In genomic region chr1:53071167-53071865, GRCh38 we compare ENCODE assay signal across 29 cellular contexts. TPM values are rescaled to one million over a fixed set of nuclear protein-coding genes. Genes with fewer than 3 reads are reported as not detected.
DNase-seq lines count a peak whose midpoint lies in the region; ATAC-seq and TF ChIP-seq lines count a peak whose summit lies in the region.
"Had no signal": no experiment of that assay in that cellular context is flagged by ENCODE, and none has a peak within 500 bp of the region (broad histone marks: within the 10 kb centered on the region; RNA-seq: fewer than 3 reads in every experiment).

No MANE protein-coding gene starts in this region.

- H3K4me3 Mint-ChIP-seq in activated naive CD4-positive, alpha-beta T cell treated with anti-CD3 and anti-CD28 coated beads for 36 hours = no peak overlapping the region
- no peak overlapping the region for H3K4me3 Mint-ChIP-seq in type B pancreatic cell
- H3K4me3 Mint-ChIP-seq: activated CD8-positive, alpha-beta memory T cell treated with anti-CD3 and anti-CD28 coated beads, Interleukin-2, amount 10 ng/mL, durations not matched to agents 7 days and 5 days; memory B cell had no signal

- CTCF ChIA-PET in activated naive CD4-positive, alpha-beta T cell treated with anti-CD3 and anti-CD28 coated beads for 36 hours (lab: Charles Lee) = no interaction called here

- no peaks in the 10 kb centered on the region for H3K9me3 Mint-ChIP-seq in activated naive CD4-positive, alpha-beta T cell treated with anti-CD3 and anti-CD28 coated beads for 36 hours
- no peaks in the 10 kb centered on the region for H3K9me3 Mint-ChIP-seq in type B pancreatic cell
- H3K9me3 Mint-ChIP-seq: memory B cell had no signal

- peaks cover 0 to 25% (median 0%) of the 10 kb centered on the region in 3 experiments for H3K27me3 ChIP-seq in neuronal stem cell (ENCODE audit: control insufficient read depth in 3 of 3, insufficient read depth in 3 of 3, low read depth in 1 of 3, low read length in 3 of 3)
- H3K27me3 ChIP-seq: BLaER1, vagina had no signal

- no peak overlapping the region for H4K8ac ChIP-seq in neuronal stem cell (ENCODE audit: low read depth, low read length)

- ATAC-seq in Right ventricle myocardium superior (ENCODE audit: poor library complexity) (no peak), HG03442 (IDR thresholded peaks at IDR 0.05; ENCODE audit: unreplicated experiment) (no peak)
- ATAC-seq: activated CD8-positive, alpha-beta memory T cell treated with anti-CD3 and anti-CD28 coated beads, Interleukin-2, amount 10 ng/mL, durations not matched to agents 7 days and 5 days; esophagus mucosa had no signal

- H2BK15ac ChIP-seq in neuronal stem cell (ENCODE audit: low read length) = no peak overlapping the region

- DNase-seq in activated naive CD4-positive, alpha-beta T cell treated with anti-CD3 and anti-CD28 coated beads for 36 hours = peak; percentile 2
- DNase-seq in activated naive CD4-positive, alpha-beta T cell (lab: John Stamatoyannopoulos, UW) = no peak
- DNase-seq in Right ventricle myocardium superior (peak; percentile 36), neuronal stem cell (ENCODE audit: low spot score) (no peak), type B pancreatic cell (ENCODE audit: extremely low spot score, unreplicated experiment) (peak; percentile 64), GM13976 (ENCODE audit: low spot score) (no peak), RPMI8226 (no peak)
- DNase-seq: activated CD4-positive, alpha-beta T cell treated with anti-CD3 and anti-CD28 coated beads for 48 hours; activated CD8-positive, alpha-beta memory T cell treated with anti-CD3 and anti-CD28 coated beads, Interleukin-2, amount 10 ng/mL, durations not matched to agents 7 days and 5 days; activated gamma-delta T cell; amygdala; caudate nucleus; foreskin melanocyte; GOT3; hypothalamus; IMR-90; NCI-H1105 treated with DMSO at 0.1 percent for 48 hours; NCI-H2081 treated with DMSO at 0.1 percent for 48 hours; NCI-H446 treated with DMSO at 0.1 percent for 48 hours; occipital lobe; OCI-M1; SHP77 had no signal

- H3K4me2 ChIP-seq in neuronal stem cell (ENCODE audit: insufficient read depth, low read length, poor library complexity, severe bottlenecking) = no peak overlapping the region
- H3K4me2 ChIP-seq: BLaER1 had no signal

- in situ Hi-C loops in GM13976 (cut with MboI; ENCODE audit: low sequenced_read_pairs, unreplicated experiment) = no loop called here

- no peaks in the 10 kb centered on the region for H3K27me3 Mint-ChIP-seq in activated naive CD4-positive, alpha-beta T cell treated with anti-CD3 and anti-CD28 coated beads for 36 hours (ENCODE audit: low read depth)
- no peaks in the 10 kb centered on the region for H3K27me3 Mint-ChIP-seq in type B pancreatic cell
- H3K27me3 Mint-ChIP-seq: activated CD8-positive, alpha-beta memory T cell treated with anti-CD3 and anti-CD28 coated beads, Interleukin-2, amount 10 ng/mL, durations not matched to agents 7 days and 5 days had no signal

- no peak overlapping the region for H4K91ac ChIP-seq in neuronal stem cell (ENCODE audit: low read depth, low read length, poor library complexity)

- no peak overlapping the region for H2BK12ac ChIP-seq in neuronal stem cell (ENCODE audit: low read length)

- no peak overlapping the region for H3K4ac ChIP-seq in neuronal stem cell (ENCODE audit: low read length)

- no peak overlapping the region for H3K27ac ChIP-seq in neuronal stem cell (replicated peaks; ENCODE audit: low read length)
- H3K27ac ChIP-seq: BLaER1, vagina had no signal

- H3K36me3 Mint-ChIP-seq in activated naive CD4-positive, alpha-beta T cell treated with anti-CD3 and anti-CD28 coated beads for 36 hours (ENCODE audit: low read depth) = no peaks in the 10 kb centered on the region
- H3K36me3 Mint-ChIP-seq in type B pancreatic cell = no peaks in the 10 kb centered on the region
- H3K36me3 Mint-ChIP-seq: activated CD8-positive, alpha-beta memory T cell treated with anti-CD3 and anti-CD28 coated beads, Interleukin-2, amount 10 ng/mL, durations not matched to agents 7 days and 5 days; memory B cell had no signal

- WGBS in neuronal stem cell (ENCODE audit: extremely low coverage in 2 of 2, insufficient read length in 2 of 2, insufficient replicate concordance in 1 of 2), 2 donors = no CpG with 5 or more reads among the region's 17 CpGs

- H3K4me1 Mint-ChIP-seq in activated naive CD4-positive, alpha-beta T cell treated with anti-CD3 and anti-CD28 coated beads for 36 hours (ENCODE audit: low read depth) = no peaks in the 10 kb centered on the region
- H3K4me1 Mint-ChIP-seq in type B pancreatic cell (ENCODE audit: unreplicated experiment) = no peaks in the 10 kb centered on the region
- H3K4me1 Mint-ChIP-seq: activated CD8-positive, alpha-beta memory T cell treated with anti-CD3 and anti-CD28 coated beads, Interleukin-2, amount 10 ng/mL, durations not matched to agents 7 days and 5 days; memory B cell had no signal

- no peak overlapping the region for H3K9ac ChIP-seq in neuronal stem cell (ENCODE audit: low read depth, low read length, poor library complexity)
- H3K9ac ChIP-seq: BLaER1 had no signal

- H3K23ac ChIP-seq in neuronal stem cell (ENCODE audit: low read depth, low read length, poor library complexity) = peak overlapping the region; percentile 60

- intact Hi-C loops in activated naive CD4-positive, alpha-beta T cell treated with anti-CD3 and anti-CD28 coated beads for 36 hours (cut with micrococcal nuclease) = no loop called here
- intact Hi-C loops in Right ventricle myocardium superior (cut with DNase I) = no loop called here

- H3K4me1 ChIP-seq in neuronal stem cell (ENCODE audit: control insufficient read depth in 2 of 2, insufficient read depth in 1 of 2, low read depth in 1 of 2, low read length in 2 of 2) = peaks cover 9 to 18% of the 10 kb centered on the region in 2 donors
- H3K4me1 ChIP-seq: BLaER1, Caco-2, vagina had no signal

- H3K36me3 ChIP-seq in neuronal stem cell (replicated peaks in 1 of 2; ENCODE audit: control insufficient read depth in 2 of 2, insufficient read depth in 2 of 2, low read length in 2 of 2) = no peaks in the 10 kb centered on the region
- H3K36me3 ChIP-seq: BLaER1, vagina had no signal

- H3K27ac Mint-ChIP-seq in activated naive CD4-positive, alpha-beta T cell treated with anti-CD3 and anti-CD28 coated beads for 36 hours = no peak overlapping the region
- no peak overlapping the region for H3K27ac Mint-ChIP-seq in type B pancreatic cell
- H3K27ac Mint-ChIP-seq: activated CD8-positive, alpha-beta memory T cell treated with anti-CD3 and anti-CD28 coated beads, Interleukin-2, amount 10 ng/mL, durations not matched to agents 7 days and 5 days; memory B cell had no signal

- no peak overlapping the region for H3K4me3 ChIP-seq in neuronal stem cell (ENCODE audit: low read length in 2 of 2)
- H3K4me3 ChIP-seq: BLaER1, vagina had no signal

- TF ChIP-seq CTCF in type B pancreatic cell (conservative IDR thresholded peaks at IDR 0.05) = no peak
- TF ChIP-seq CTCF in GM13976 (IDR thresholded peaks at IDR 0.05; ENCODE audit: borderline replicate concordance, control extremely low read depth, extremely low read depth, insufficient read depth, missing control alignments) = no peak

- H3K79me1 ChIP-seq in neuronal stem cell (ENCODE audit: low read depth, low read length) = no peaks in the 10 kb centered on the region

- H2BK5ac ChIP-seq in neuronal stem cell (ENCODE audit: low read length) = peak overlapping the region; percentile 47

- H3K14ac ChIP-seq in neuronal stem cell (ENCODE audit: low read length) = no peak overlapping the region

- no peak overlapping the region for H2AFZ ChIP-seq in neuronal stem cell (ENCODE audit: low read length)

- peak overlapping the region; percentile 90 for H2AK5ac ChIP-seq in neuronal stem cell (ENCODE audit: low read depth, low read length)

- H2BK120ac ChIP-seq in neuronal stem cell (ENCODE audit: low read depth, low read length) = no peak overlapping the region

- H3K18ac ChIP-seq in neuronal stem cell (ENCODE audit: low read length) = peak overlapping the region; percentile 80

- H3K9me3 ChIP-seq in neuronal stem cell (replicated peaks in 1 of 2; ENCODE audit: control insufficient read depth in 2 of 2, insufficient read depth in 1 of 2, low read depth in 1 of 2, low read length in 2 of 2) = no peaks in the 10 kb centered on the region
- H3K9me3 ChIP-seq: BLaER1, Caco-2, vagina had no signal

RNA-seq across cellular contexts. Expression of gene PODN, which starts 9.3 kb away (rescaled TPM):
- total RNA-seq in activated naive CD4-positive, alpha-beta T cell treated with anti-CD3 and anti-CD28 coated beads for 36 hours = not detected
- total RNA-seq in Right ventricle myocardium superior = 30.1 TPM
- polyA plus RNA-seq in neuronal stem cell (2013, experiment 1 of 2) = 0.20 TPM
- polyA plus RNA-seq in neuronal stem cell (2013, experiment 2 of 2) = 0.19 TPM
- 2.8 and 3.2 TPM in 2 replicates for total RNA-seq in type B pancreatic cell (ENCODE audit: low replicate concordance)
- total RNA-seq: activated CD8-positive, alpha-beta memory T cell treated with anti-CD3 and anti-CD28 coated beads, Interleukin-2, amount 10 ng/mL, durations not matched to agents 7 days and 5 days; Caco-2; Daoy had no signal

Comparison
In these comparisons a context has a peak if more than half of its experiments do, and no peak if none do; other contexts are left out.
1. DNase-seq: peak in activated naive CD4-positive, alpha-beta T cell treated with anti-CD3 and anti-CD28 coated beads for 36 hours (single experiment), Right ventricle myocardium superior (single experiment) and type B pancreatic cell (single experiment); none in activated naive CD4-positive, alpha-beta T cell (0 of 4), neuronal stem cell (single experiment), GM13976 (single experiment) and RPMI8226 (single experiment).